ENCODE assay signal across 22 cellular contexts in genomic region chr13:48415516-48415915, GRCh38.
"Had no signal": no experiment of that assay in that cellular context is flagged by ENCODE, and none has a peak within 500 bp of the region (broad histone marks: within the 10 kb centered on the region; RNA-seq: fewer than 3 reads in every experiment).

No MANE protein-coding gene starts in this region.

- ATAC-seq: activated CD8-positive, alpha-beta T cell treated with anti-CD3 and anti-CD28 coated beads for 36 hours; left lobe of liver; lower lobe of right lung; mucosa of descending colon; stimulated activated naive CD8-positive, alpha-beta T cell treated with anti-CD3 and anti-CD28 coated beads, Interleukin-15, Interleukin-2, amounts not matched to agents 100 U/mL and 50 U/mL, for 24 hours; upper lobe of right lung had no signal

- H3K4me3 ChIP-seq: lower lobe of right lung, mucosa of descending colon, neural progenitor cell, ovary, prostate gland, upper lobe of right lung had no signal

- H3K4me3 Mint-ChIP-seq: activated CD4-positive, alpha-beta T cell treated with anti-CD3 and anti-CD28 coated beads, Interleukin-2, amount 10 ng/mL, durations not matched to agents 7 days and 5 days; activated naive CD8-positive, alpha-beta T cell treated with anti-CD3 and anti-CD28 coated beads, Interleukin-2, amount 10 ng/mL, durations not matched to agents 7 days and 5 days; activated T-cell treated with anti-CD3 and anti-CD28 coated beads, Interleukin-2, amount 50 U/mL, for 24 hours; neural progenitor cell had no signal

- H3K4me2 ChIP-seq: neural progenitor cell had no signal

- H3K27ac Mint-ChIP-seq: activated CD4-positive, alpha-beta T cell treated with anti-CD3 and anti-CD28 coated beads, Interleukin-2, amount 10 ng/mL, durations not matched to agents 7 days and 5 days; activated CD8-positive, alpha-beta T cell treated with anti-CD3 and anti-CD28 coated beads for 36 hours; activated naive CD8-positive, alpha-beta T cell treated with anti-CD3 and anti-CD28 coated beads, Interleukin-2, amount 10 ng/mL, durations not matched to agents 7 days and 5 days; activated T-cell treated with anti-CD3 and anti-CD28 coated beads, Interleukin-2, amount 50 U/mL, for 24 hours; activated T-helper 2 cell treated with anti-CD3 and anti-CD28 coated beads, Interferon-gamma antibody, Interleukin-2, Interleukin-4, amounts not matched to agents 10 μg/mL and 5 μg/mL and 100 μg/mL, durations not matched to agents 14 hours and 24 hours and 36 hours; neural progenitor cell had no signal

- DNase-seq: activated CD4-positive, alpha-beta T cell treated with anti-CD3 and anti-CD28 coated beads, Interleukin-2, amount 10 ng/mL, durations not matched to agents 7 days and 5 days; activated CD4-positive, CD25-positive, alpha-beta regulatory T cell treated with anti-CD3 and anti-CD28 coated beads, Interleukin-2, amount 50 U/mL, for 72 hours; activated CD8-positive, alpha-beta T cell treated with anti-CD3 and anti-CD28 coated beads for 36 hours; activated naive CD4-positive, alpha-beta T cell; activated naive CD8-positive, alpha-beta T cell treated with anti-CD3 and anti-CD28 coated beads, Interleukin-2, amount 10 ng/mL, durations not matched to agents 7 days and 5 days; activated T-cell treated with anti-CD3 and anti-CD28 coated beads, Interleukin-2, amount 50 U/mL, for 24 hours; amygdala; cortex of kidney; erythroblast; foreskin melanocyte; lower lobe of right lung; mesendoderm; mucosa of descending colon; ovary; stimulated activated CD4-positive, alpha-beta T cell treated with anti-CD3 and anti-CD28 coated beads, Interleukin-4, amount 100 ng/mL, for 1 hour; stimulated activated naive CD8-positive, alpha-beta T cell treated with anti-CD3 and anti-CD28 coated beads, Interleukin-15, Interleukin-2, amounts not matched to agents 100 U/mL and 50 U/mL, for 24 hours; upper lobe of right lung; WERI-Rb-1 had no signal

- H3K4me1 ChIP-seq: prostate gland had no signal

- H3K9ac ChIP-seq: neural progenitor cell had no signal

- H2AFZ ChIP-seq: neural progenitor cell had no signal

- H3K27me3 Mint-ChIP-seq: activated CD4-positive, alpha-beta T cell treated with anti-CD3 and anti-CD28 coated beads, Interleukin-2, amount 10 ng/mL, durations not matched to agents 7 days and 5 days; activated CD8-positive, alpha-beta T cell treated with anti-CD3 and anti-CD28 coated beads for 36 hours; activated naive CD8-positive, alpha-beta T cell treated with anti-CD3 and anti-CD28 coated beads, Interleukin-2, amount 10 ng/mL, durations not matched to agents 7 days and 5 days; activated T-cell treated with anti-CD3 and anti-CD28 coated beads, Interleukin-2, amount 50 U/mL, for 24 hours had no signal

- H3K36me3 ChIP-seq: lower lobe of right lung, neural progenitor cell, ovary, prostate gland, upper lobe of right lung, WERI-Rb-1 had no signal

- H3K27ac ChIP-seq: lower lobe of right lung, neural progenitor cell, ovary, prostate gland, upper lobe of right lung, WERI-Rb-1 had no signal

- H3K27me3 ChIP-seq: neural progenitor cell, ovary, upper lobe of right lung had no signal

- H3K9me3 ChIP-seq: mucosa of descending colon, ovary, prostate gland, upper lobe of right lung had no signal
